ENCODE assay signal across 14 cellular contexts in the genomic region with DNA sequence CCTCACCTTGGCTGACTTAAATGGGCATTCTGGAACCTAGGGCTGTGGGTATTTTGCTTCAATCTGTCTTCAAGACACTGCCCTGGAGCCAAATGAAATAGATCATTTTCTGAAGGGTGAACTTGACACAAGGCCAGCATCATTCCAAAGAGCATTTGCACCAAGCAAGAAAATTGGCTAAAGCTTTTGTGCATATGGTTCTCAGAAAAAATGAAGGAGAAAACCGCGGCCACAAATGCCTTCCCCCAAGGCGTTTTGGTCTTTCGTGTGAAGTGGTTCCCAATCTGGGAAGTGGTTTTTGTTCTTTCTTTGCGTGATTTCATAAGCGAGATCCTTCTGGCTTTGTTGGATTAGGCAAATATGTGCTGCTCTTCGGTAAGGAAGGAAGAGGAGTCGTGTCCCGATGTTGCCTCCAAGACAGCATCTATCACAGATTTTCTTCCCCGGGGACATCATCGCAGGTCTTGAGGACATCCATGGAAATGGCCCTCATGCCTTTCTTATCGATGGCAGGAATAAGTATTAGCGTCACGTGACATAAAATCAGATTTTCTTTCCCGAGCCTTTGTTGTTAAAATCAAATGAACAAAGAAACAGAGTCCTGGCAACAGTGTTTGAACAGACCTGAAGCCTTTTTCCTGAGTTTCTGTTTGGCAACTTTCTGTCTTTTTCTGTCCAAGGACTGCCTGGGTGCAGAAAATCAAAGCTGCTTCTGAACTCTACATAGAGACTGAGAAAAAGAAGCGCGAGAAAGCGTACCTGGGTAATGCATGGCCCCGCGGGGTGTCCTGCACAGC. TPM values are rescaled to one million over a fixed set of nuclear protein-coding genes. Genes with fewer than 3 reads are reported as not detected.
DNase-seq lines count a peak whose midpoint lies in the region; ATAC-seq, FAIRE-seq and TF ChIP-seq lines count a peak whose summit lies in the region.
"Had no signal": no experiment of that assay in that cellular context is flagged by ENCODE, and none has a peak within 500 bp of the region (broad histone marks: within the 10 kb centered on the region; RNA-seq: fewer than 3 reads in every experiment).

No MANE protein-coding gene starts in this region.

- no peak overlapping the region for H3K9ac ChIP-seq in HepG2 (ENCODE audit: insufficient read depth, low read depth, low read length)

- WGBS in HepG2 (ENCODE audit: low lambda C conversion rate): 60% methylated on average over 20 of the region's 20 CpGs
- WGBS in right lobe of liver (ENCODE audit: insufficient coverage, low coverage, low lambda C conversion rate, missing lambda C conversion rate): 83% methylated on average over 20 of the region's 20 CpGs

- no peaks in the 10 kb centered on the region for H3K9me3 ChIP-seq in HepG2 (ENCODE audit: low read length)
- H3K9me3 ChIP-seq in right lobe of liver: no peaks in the 10 kb centered on the region
- H3K9me3 ChIP-seq in lower lobe of right lung: no peaks in the 10 kb centered on the region

- H3K79me2 ChIP-seq in HepG2 (ENCODE audit: insufficient read depth, low read length): no peaks in the 10 kb centered on the region

- no TSS peak for BruUV-seq in HepG2 (replicated peaks; lab: Mats Ljungman, UMichigan)

- H4K20me1 ChIP-seq in HepG2 (ENCODE audit: insufficient read depth, low read length): no peaks in the 10 kb centered on the region

- H3K36me3 ChIP-seq in HepG2 (replicated peaks in 1 of 2; ENCODE audit: control insufficient read depth in 1 of 2, insufficient read depth in 2 of 2, low read length in 2 of 2) (no peaks in the 10 kb centered on the region), right lobe of liver (no peaks in the 10 kb centered on the region), lower lobe of right lung (no peaks in the 10 kb centered on the region)

- TF ChIP-seq RAD21 in HepG2 (CRISPR knock-in tag; IDR thresholded peaks at IDR 0.05): no peak

- H3K4me2 ChIP-seq in HepG2 (ENCODE audit: low read depth, low read length): no peak overlapping the region

- H3K4me1 ChIP-seq in HepG2 (ENCODE audit: insufficient read depth, low read length) (no peaks in the 10 kb centered on the region), right lobe of liver (no peaks in the 10 kb centered on the region), lower lobe of right lung (no peaks in the 10 kb centered on the region)

- H3K27ac ChIP-seq in HepG2 (ENCODE audit: extremely low read length, insufficient read depth, low read length) (no peak overlapping the region), right lobe of liver (no peak overlapping the region), lower lobe of right lung (no peak overlapping the region)

- H3K4me3 ChIP-seq in HepG2 (replicated peaks in 1 of 3; ENCODE audit: insufficient read depth in 1 of 3, low read depth in 2 of 3, low read length in 3 of 3) (no peak overlapping the region), right lobe of liver (no peak overlapping the region), foreskin fibroblast (ENCODE audit: low read depth in 1 of 2, low read length in 2 of 2) (peak overlapping the region; percentile 10 to 28), lower lobe of right lung (no peak overlapping the region)

- POLR2A ChIA-PET in HepG2 (lab: Yijun Ruan, JAX): no interaction called here

- H3K27me3 ChIP-seq in HepG2 (ENCODE audit: control insufficient read depth in 1 of 2, insufficient read depth in 2 of 2, low read length in 2 of 2) (peaks cover 0 to 32% of the 10 kb centered on the region in 2 experiments; a peak in 3 of 5 replicates), right lobe of liver (no peaks in the 10 kb centered on the region), lower lobe of right lung (ENCODE audit: low read depth) (no peaks in the 10 kb centered on the region)

- in situ Hi-C loops in HepG2 (cut with HindIII; ENCODE audit: extremely low pct_ligation_motif_present, low pct_unique_long_range_greater_than_20kb): no loop called here

- intact Hi-C loops in HepG2 (cut with micrococcal nuclease; ENCODE audit: unreplicated experiment) (no loop called here), right lobe of liver (cut with DNase I) (no loop called here), lower lobe of right lung (cut with DNase I) (no loop called here)

- H2AFZ ChIP-seq in HepG2 (ENCODE audit: low read length): no peak overlapping the region

- no peak for DNase-seq in HepG2 (ENCODE audit: low spot score)
- DNase-seq in right lobe of liver: no peak
- DNase-seq in astrocyte of the hippocampus (ENCODE audit: low read depth, low spot score): peak; percentile 82
- DNase-seq in foreskin fibroblast: peak in 1 of 2 donors; percentile 68
- no peak for DNase-seq in HCEC 1CT
- no peak for DNase-seq in lower lobe of right lung
- DNase-seq: activated naive CD8-positive, alpha-beta T cell treated with anti-CD3 and anti-CD28 coated beads for 36 hours; COR-L47; NCI-H2081 treated with DMSO at 0.1 percent for 48 hours; NCI-H774; RPMI8226 had no signal

- ATAC-seq in HepG2: no peak
- no peak for ATAC-seq in right lobe of liver
- no peak for ATAC-seq in lower lobe of right lung
- ATAC-seq in GM21717 (IDR thresholded peaks at IDR 0.05; ENCODE audit: unreplicated experiment): no peak
- no peak for ATAC-seq in HG02840 (IDR thresholded peaks at IDR 0.05; ENCODE audit: low FRiP score, unreplicated experiment)

- no peak for FAIRE-seq in HepG2 (lab: Jason Lieb, UNC)
- FAIRE-seq: endothelial cell of umbilical vein had no signal

- TF ChIP-seq POLR2A in HepG2 (IDR thresholded peaks at IDR 0.05; ENCODE audit: insufficient read depth in 1 of 2, low read depth in 2 of 2, low read length in 2 of 2) (no peak), right lobe of liver (IDR thresholded peaks at IDR 0.05) (no peak)

- no peak for TF ChIP-seq CTCF in HepG2 (CRISPR knock-in tag; IDR thresholded peaks at IDR 0.05)
- no peak for TF ChIP-seq CTCF in right lobe of liver (IDR thresholded peaks at IDR 0.05)
- no peak for TF ChIP-seq CTCF in foreskin fibroblast (IDR thresholded peaks at IDR 0.05; ENCODE audit: low read depth, low read length)
- TF ChIP-seq CTCF in lower lobe of right lung (IDR thresholded peaks at IDR 0.05): no peak

- TF ChIP-seq EP300 in HepG2 (IDR thresholded peaks at IDR 0.05; ENCODE audit: low read depth in 2 of 2, low read length in 2 of 2): no peak
- no peak for TF ChIP-seq EP300 in HepG2 (CRISPR knock-in tag; IDR thresholded peaks at IDR 0.05; ENCODE audit: borderline replicate concordance)

- CTCF ChIA-PET in HepG2 (lab: Yijun Ruan, JAX; ENCODE audit: low intra/inter-chr PET ratio, low total read pairs): no interaction called here

TF ChIP-seq in HepG2, 621 proteins besides CTCF, POLR2A, EP300 and RAD21:
- TF ChIP-seq KLF12 (CRISPR knock-in tag; IDR thresholded peaks at IDR 0.05; ENCODE audit: borderline replicate concordance) (no peak), RAD51 (IDR thresholded peaks at IDR 0.05; ENCODE audit: borderline replicate concordance) (peak; percentile 46; the same call in 1 of the 2 replicates)

RNA-seq across cellular contexts. Expression of gene ATP5PO, which starts 31.0 kb away (rescaled TPM):
- total RNA-seq in HepG2 (2016; rRNA removed; fragmentation: Illumina TruSeq; extraction: Trizol): 256 and 343 TPM in 2 replicates
- total RNA-seq in HepG2 (2016; cell fraction: cytosol; rRNA removed; fragmentation: Illumina TruSeq; extraction: Trizol; ENCODE audit: low read depth): 164 and 167 TPM in 2 replicates
- 249 and 372 TPM in 2 replicates for total RNA-seq in HepG2 (2016; cell fraction: insoluble cytoplasmic fraction; rRNA removed; fragmentation: Illumina TruSeq; extraction: Trizol)
- 151 and 155 TPM in 2 replicates for total RNA-seq in HepG2 (2016; cell fraction: membrane; rRNA removed; fragmentation: Illumina TruSeq; extraction: Trizol)
- 91.7 and 110 TPM in 2 replicates for total RNA-seq in HepG2 (2016; cell fraction: nucleus; rRNA removed; fragmentation: Illumina TruSeq; extraction: Trizol)
- 210 and 297 TPM in 2 replicates for polyA plus RNA-seq in HepG2 (2011; rRNA removed)
- 191 and 238 TPM in 2 replicates for polyA plus RNA-seq in HepG2 (2011; cell fraction: cytosol; rRNA removed)
- polyA plus RNA-seq in HepG2 (2011; cell fraction: nucleus; rRNA removed): 57.6 and 58.8 TPM in 2 replicates
- polyA plus RNA-seq in HepG2 (2012): 189 and 218 TPM in 2 replicates
- polyA plus RNA-seq in HepG2 (2016; cell fraction: cytosol; fragmentation: Illumina TruSeq; extraction: Trizol; ENCODE audit: low read depth): 156 and 166 TPM in 2 replicates
- polyA plus RNA-seq in HepG2 (2016; cell fraction: insoluble cytoplasmic fraction; fragmentation: Illumina TruSeq; extraction: Trizol; ENCODE audit: low read depth): 387 and 430 TPM in 2 replicates
- 145 and 159 TPM in 2 replicates for polyA plus RNA-seq in HepG2 (2016; cell fraction: membrane; fragmentation: Illumina TruSeq; extraction: Trizol; ENCODE audit: low read depth)
- polyA plus RNA-seq in HepG2 (2016; cell fraction: nucleus; fragmentation: Illumina TruSeq; extraction: Trizol; ENCODE audit: insufficient read depth, low read depth): 154 and 160 TPM in 2 replicates
- polyA minus RNA-seq in HepG2 (2011; rRNA and poly(A)+ RNA removed; ENCODE audit: low replicate concordance): 48.9 and 100 TPM in 2 replicates
- polyA minus RNA-seq in HepG2 (2011; cell fraction: cytosol; rRNA and poly(A)+ RNA removed): 42.2 and 52.1 TPM in 2 replicates
- 34.6 and 39.2 TPM in 2 replicates for polyA minus RNA-seq in HepG2 (2011; cell fraction: nucleus; rRNA and poly(A)+ RNA removed)
- 100 to 1,000 TPM in 3 of 6 experiments, 10 to 100 TPM in 3; 87.3 to 191 (median 98.7) TPM for total RNA-seq in right lobe of liver
- total RNA-seq in lower lobe of right lung: 100 TPM

Comparison
In these comparisons a context has a peak if more than half of its experiments do, and no peak if none do; other contexts are left out.
1. H3K4me3 ChIP-seq: peak in foreskin fibroblast (2 of 2); none in HepG2 (0 of 3), right lobe of liver (0 of 3) and lower lobe of right lung (single experiment).